8 cellular contexts compared by ENCODE assay signal in genomic region chr7:152462995-152463713, GRCh38. TPM values are rescaled to one million over a fixed set of nuclear protein-coding genes. Genes with fewer than 3 reads are reported as not detected.
DNase-seq lines count a peak whose midpoint lies in the region; ATAC-seq, FAIRE-seq and TF ChIP-seq lines count a peak whose summit lies in the region.

No MANE protein-coding gene starts in this region.

- peak overlapping the region; percentile 72 for H3K4me3 ChIP-seq in A549
- peak overlapping the region; percentile 92 for H3K4me3 ChIP-seq in GM12865 (ENCODE audit: low read depth, low read length)
- peak overlapping the region; percentile 71 to 72 for H3K4me3 ChIP-seq in ascending aorta
- H3K4me3 ChIP-seq in iPS-15b (ENCODE audit: low read depth, low read length): peak overlapping the region; percentile 58
- H3K4me3 ChIP-seq in skeletal muscle satellite cell (ENCODE audit: low read length): peak overlapping the region; percentile 92

- intact Hi-C loops in ascending aorta (cut with DNase I): loop anchor here (1.0 to 10.0 kb wide), 2 partner anchors 213 to 438 kb away; partner anchors contain the start of genes GALNT11 and XRCC2

- TF ChIP-seq CTCF in A549 (IDR thresholded peaks at IDR 0.05): no peak
- no peak for TF ChIP-seq CTCF in GM12865 (IDR thresholded peaks at IDR 0.05; ENCODE audit: insufficient read depth, low read depth, low read length, missing control alignments)
- no peak for TF ChIP-seq CTCF in ascending aorta (IDR thresholded peaks at IDR 0.05)

- H3K9me3 ChIP-seq in A549: no peaks in the 10 kb centered on the region
- no peaks in the 10 kb centered on the region for H3K9me3 ChIP-seq in ascending aorta
- H3K9me3 ChIP-seq in iPS-15b (ENCODE audit: control insufficient read depth, insufficient read depth, low read length): no peaks in the 10 kb centered on the region
- H3K9me3 ChIP-seq in skeletal muscle satellite cell (replicated peaks; ENCODE audit: low read length): no peaks in the 10 kb centered on the region

- TF ChIP-seq POLR2A in A549 (IDR thresholded peaks at IDR 0.05; ENCODE audit: low read length): peak; percentile 58

- no peak for DNase-seq in A549 (ENCODE audit: low read depth in 1 of 2, low spot score in 1 of 2)
- DNase-seq in GM12865 (ENCODE audit: low read depth): no peak
- DNase-seq in NCI-H146 (lab: John Stamatoyannopoulos, UW): peak; percentile 77
- DNase-seq in ascending aorta (ENCODE audit: low spot score in 2 of 2): no peak
- DNase-seq in GOT3 (lab: John Stamatoyannopoulos, UW): no peak

- CTCF ChIA-PET in A549 (lab: Yijun Ruan, JAX): interaction anchor here (1.2 kb wide), 1 partner anchor 122 kb away, joined by 3 read pairs; no protein-coding TSS in a partner anchor

- H3K36me3 ChIP-seq in ascending aorta: no peaks in the 10 kb centered on the region
- H3K36me3 ChIP-seq in iPS-15b (ENCODE audit: control insufficient read depth, insufficient read depth, low read length): no peaks in the 10 kb centered on the region
- H3K36me3 ChIP-seq in skeletal muscle satellite cell (ENCODE audit: insufficient read depth, low read length): no peaks in the 10 kb centered on the region

- no peak for TF ChIP-seq RAD21 in A549 (conservative IDR thresholded peaks at IDR 0.05 in 1 of 2, IDR thresholded peaks at IDR 0.05 in 1 of 2)

- ATAC-seq in A549 (peak; percentile 59 to 60), HG02642 (IDR thresholded peaks at IDR 0.05; ENCODE audit: poor library complexity, unreplicated experiment) (peak; percentile 17)

- peak overlapping the region; percentile 73 to 85 for H3K27ac ChIP-seq in A549
- peak overlapping the region; percentile 78 to 92 for H3K27ac ChIP-seq in ascending aorta

- H3K27me3 ChIP-seq in ascending aorta (no peaks in the 10 kb centered on the region), iPS-15b (ENCODE audit: control insufficient read depth, insufficient read depth, low read length) (no peaks in the 10 kb centered on the region), skeletal muscle satellite cell (ENCODE audit: control insufficient read depth, insufficient read depth, low read length) (no peaks in the 10 kb centered on the region)

- POLR2A ChIA-PET in A549 (lab: Yijun Ruan, JAX): interaction anchor here (0.8 to 1.4 kb wide), 5 partner anchors 21 to 235 kb away, joined by 3 to 5 read pairs (median 4); no protein-coding TSS in a partner anchor

- peak overlapping the region; percentile 8 for H3K9ac ChIP-seq in iPS-15b (ENCODE audit: low read depth, low read length)
- H3K9ac ChIP-seq in skeletal muscle satellite cell (ENCODE audit: low read depth, low read length): peak overlapping the region; percentile 83

- no peak for FAIRE-seq in A549 (lab: Jason Lieb, UNC)

- H3K4me2 ChIP-seq in A549 (peak overlapping the region; percentile 93), skeletal muscle satellite cell (ENCODE audit: low read length) (peak overlapping the region; percentile 97)

- TF ChIP-seq EP300 in A549 (IDR thresholded peaks at IDR 0.05): no peak

- WGBS in A549 (ENCODE audit: missing lambda C conversion rate): 7% methylated on average over 30 of the region's 30 CpGs

- H3K4me1 ChIP-seq in A549 (peaks cover 4% of the 10 kb centered on the region; the same call in 1 of the 3 replicates), ascending aorta (peaks cover 0 to 12% of the 10 kb centered on the region in 2 donors), iPS-15b (ENCODE audit: control insufficient read depth, insufficient read depth, low read length) (peaks cover 10% of the 10 kb centered on the region), skeletal muscle satellite cell (ENCODE audit: control insufficient read depth, insufficient read depth, low read length) (peaks cover 3% of the 10 kb centered on the region)

TF ChIP-seq in A549, 52 proteins besides CTCF, POLR2A, EP300 and RAD21:
- TF ChIP-seq RFX5 (IDR thresholded peaks at IDR 0.05): no peak
- TF ChIP-seq FOSL2 (IDR thresholded peaks at IDR 0.05): no peak
- TF ChIP-seq FOSL2 (CRISPR knock-in tag; IDR thresholded peaks at IDR 0.05): no peak

RNA-seq across cellular contexts. Expression of gene KMT2C, which starts 27.4 kb away (rescaled TPM):
- 13.1 and 17.7 TPM in 2 replicates for polyA plus RNA-seq in A549 (2011; rRNA removed)
- polyA plus RNA-seq in A549 (2012; cell fraction: cytosol; rRNA removed): 3.4 and 3.9 TPM in 2 replicates
- polyA plus RNA-seq in A549 (2012; cell fraction: nucleus; rRNA removed): 5.8 and 9.5 TPM in 2 replicates
- polyA plus RNA-seq in A549 (2017; fragmentation: RNase III; extraction: RNeasy Plus Mini Kit Qiagen cat#74134 plus additional on column Dnase treatment): 4.2 to 4.5 TPM (median 4.5 TPM) in 3 replicates
- 47.6 and 50.4 TPM in 2 replicates for polyA minus RNA-seq in A549 (2011; rRNA and poly(A)+ RNA removed)
- 36.0 TPM for total RNA-seq in ascending aorta
- total RNA-seq in skeletal muscle satellite cell (2012; rRNA removed): 21.8 and 25.6 TPM in 2 replicates
